Comparison of ENCODE assay signal across 8 cellular contexts in genomic region chr6:36851149-36851614, GRCh38. TPM values are rescaled to one million over a fixed set of nuclear protein-coding genes. Genes with fewer than 3 reads are reported as not detected.
DNase-seq lines count a peak whose midpoint lies in the region; FAIRE-seq and TF ChIP-seq lines count a peak whose summit lies in the region.

No MANE protein-coding gene starts in this region.

- no peaks in the 10 kb centered on the region for H4K20me1 ChIP-seq in PC-9 (ENCODE audit: insufficient read depth)
- H4K20me1 ChIP-seq in mammary epithelial cell (ENCODE audit: insufficient read depth, low read length) = no peaks in the 10 kb centered on the region
- H4K20me1 ChIP-seq in keratinocyte (ENCODE audit: control insufficient read depth, extremely low read depth, insufficient read depth, low read length) = no peaks in the 10 kb centered on the region

- H3F3A ChIP-seq in PC-9 (ENCODE audit: insufficient read depth, low read depth) = peaks cover 33% of the 10 kb centered on the region; the same call in 1 of the 2 replicates

- H3K4me2 ChIP-seq in PC-9 (no peak overlapping the region), mammary epithelial cell (ENCODE audit: insufficient read depth, low read depth, low read length) (no peak overlapping the region), keratinocyte (ENCODE audit: control insufficient read depth, extremely low read depth, insufficient read depth, low read depth, low read length) (no peak overlapping the region)

- intact Hi-C loops in PC-9 (cut with micrococcal nuclease; ENCODE audit: unreplicated experiment) = loop anchor here (1.0 kb wide), 3 partner anchors 63 to 167 kb away; no protein-coding TSS in a partner anchor
- intact Hi-C loops in mammary epithelial cell (cut with micrococcal nuclease) = loop anchor here (1.0 to 2.0 kb wide), 4 partner anchors 41 to 228 kb away; no protein-coding TSS in a partner anchor

- H3K36me3 ChIP-seq in PC-9 (ENCODE audit: low read depth) = peaks cover 28% of the 10 kb centered on the region
- H3K36me3 ChIP-seq in mammary epithelial cell (ENCODE audit: insufficient read depth, low read length) = peaks cover 11% of the 10 kb centered on the region
- H3K36me3 ChIP-seq in keratinocyte (ENCODE audit: control insufficient read depth in 2 of 2, extremely low read depth in 1 of 2, insufficient read depth in 2 of 2, low read length in 2 of 2) = peaks cover 5 to 13% of the 10 kb centered on the region in 2 experiments

- H3K27ac ChIP-seq in PC-9 (no peak overlapping the region), mammary epithelial cell (ENCODE audit: insufficient read depth, low read depth, low read length) (no peak overlapping the region), keratinocyte (ENCODE audit: control insufficient read depth, insufficient read depth, low read length) (no peak overlapping the region)

- in situ Hi-C loops in mammary epithelial cell (cut with MboI; ENCODE audit: low sequenced_read_pairs in 2 of 2) = loop anchor here (5.0 kb wide), 1 partner anchor 84 kb away; no protein-coding TSS in a partner anchor

- H3K9me3 ChIP-seq in PC-9 (ENCODE audit: insufficient read depth, low read depth) (no peaks in the 10 kb centered on the region), mammary epithelial cell (replicated peaks; ENCODE audit: insufficient read depth, low read length) (no peaks in the 10 kb centered on the region), keratinocyte (ENCODE audit: control insufficient read depth, low read depth, low read length) (no peaks in the 10 kb centered on the region)

- WGBS in mammary epithelial cell (ENCODE audit: low coverage, missing lambda C conversion rate) = 33% methylated on average over 3 of the region's 3 CpGs

- H3K9me2 ChIP-seq in PC-9 (ENCODE audit: insufficient read depth) = no peaks in the 10 kb centered on the region

- dilution Hi-C loops in mammary epithelial cell (cut with HindIII; ENCODE audit: low sequenced_read_pairs) (no loop called here), keratinocyte (cut with MboI; ENCODE audit: extremely low pct_ligation_motif_present, low sequenced_read_pairs) (no loop called here)

- peak; percentile 69 for FAIRE-seq in keratinocyte (lab: Jason Lieb, UNC)

- H3K27me3 ChIP-seq in PC-9 (ENCODE audit: insufficient read depth, low read depth) (no peaks in the 10 kb centered on the region), mammary epithelial cell (ENCODE audit: insufficient read depth, low read length) (no peaks in the 10 kb centered on the region), keratinocyte (ENCODE audit: control insufficient read depth, extremely low read depth, insufficient read depth, low read length) (no peaks in the 10 kb centered on the region)

- CTCF ChIA-PET in PC-9 (lab: Charles Lee) = interaction anchor here (0.9 to 1.3 kb wide), 2 partner anchors 65 to 82 kb away, joined by 6 to 7 read pairs; no protein-coding TSS in a partner anchor
- CTCF ChIA-PET in mammary epithelial cell (lab: Charles Lee; ENCODE audit: low non-redundant PET) = interaction anchor here (0.6 to 0.7 kb wide), 4 partner anchors 41 to 167 kb away, joined by 3 to 7 read pairs (median 3); no protein-coding TSS in a partner anchor

- TF ChIP-seq CTCF in PC-9 (conservative IDR thresholded peaks at IDR 0.05) = peak; percentile 93
- TF ChIP-seq CTCF in mammary epithelial cell (conservative IDR thresholded peaks at IDR 0.05 in 1 of 2, IDR thresholded peaks at IDR 0.05 in 1 of 2; ENCODE audit: extremely low read depth in 1 of 2, insufficient read depth in 1 of 2, low read depth in 1 of 2, low read length in 2 of 2) = peak; percentile 83 to 85
- TF ChIP-seq CTCF in keratinocyte (optimal IDR thresholded peaks at IDR 0.05 in 1 of 3, IDR thresholded peaks at IDR 0.05 in 1 of 3, conservative IDR thresholded peaks at IDR 0.05 in 1 of 3; ENCODE audit: extremely low read depth in 1 of 3, insufficient read depth in 2 of 3, low read length in 3 of 3) = peak; percentile 52 to 82 (median 74)

- no peaks in the 10 kb centered on the region for H3K9me1 ChIP-seq in keratinocyte (ENCODE audit: control insufficient read depth, extremely low read depth, insufficient read depth, low read length)

- H3K4me3 ChIP-seq in Jurkat, Clone E6-1 (ENCODE audit: low read length) = no peak overlapping the region
- H3K4me3 ChIP-seq in PC-9 = no peak overlapping the region
- no peak overlapping the region for H3K4me3 ChIP-seq in mammary epithelial cell (replicated peaks in 1 of 3; ENCODE audit: insufficient read depth in 1 of 3, low read depth in 2 of 3, low read length in 3 of 3)
- no peak overlapping the region for H3K4me3 ChIP-seq in keratinocyte (ENCODE audit: control insufficient read depth in 2 of 3, extremely low read depth in 1 of 3, insufficient read depth in 2 of 3, low read depth in 1 of 3, low read length in 3 of 3)

- H3K79me2 ChIP-seq in PC-9 (ENCODE audit: low read depth) = no peaks in the 10 kb centered on the region
- no peaks in the 10 kb centered on the region for H3K79me2 ChIP-seq in mammary epithelial cell (ENCODE audit: insufficient read depth, low read length)
- no peaks in the 10 kb centered on the region for H3K79me2 ChIP-seq in keratinocyte (ENCODE audit: control insufficient read depth, insufficient read depth, low read length)

- H2AFZ ChIP-seq in PC-9 (no peak overlapping the region), mammary epithelial cell (ENCODE audit: low read depth, low read length) (no peak overlapping the region), keratinocyte (ENCODE audit: control insufficient read depth, low read length) (no peak overlapping the region)

- BruUV-seq in PC-9 (replicated peaks; lab: Mats Ljungman, UMichigan) = no TSS peak
- BruUV-seq in mammary epithelial cell (replicated peaks; lab: Mats Ljungman, UMichigan) = no TSS peak

- no peak overlapping the region for H3K9ac ChIP-seq in mammary epithelial cell (ENCODE audit: insufficient read depth, low read length)
- H3K9ac ChIP-seq in keratinocyte (ENCODE audit: control insufficient read depth, extremely low read depth, insufficient read depth, low read length) = no peak overlapping the region

- POLR2A ChIA-PET in PC-9 (lab: Charles Lee; ENCODE audit: unreplicated experiment) = interaction anchor here (0.6 kb wide), 1 partner anchor 254 kb away, joined by 25 read pairs; no protein-coding TSS in a partner anchor

- H3K4me1 ChIP-seq in PC-9 (replicated peaks; ENCODE audit: insufficient read depth) = peaks cover 22% of the 10 kb centered on the region
- H3K4me1 ChIP-seq in mammary epithelial cell (ENCODE audit: insufficient read depth, low read length) = peaks cover 28% of the 10 kb centered on the region
- H3K4me1 ChIP-seq in keratinocyte (ENCODE audit: control insufficient read depth, extremely low read depth, insufficient read depth, low read length) = peaks cover 27% of the 10 kb centered on the region

- DNase-seq in NCI-H1436 (lab: John Stamatoyannopoulos, UW) (peak; percentile 58), NCI-H1436 treated with DMSO at 0.1 percent for 48 hours (lab: John Stamatoyannopoulos, UW) (no peak), PC-9 (peak; percentile 34 to 47), mammary epithelial cell (peak; percentile 58), keratinocyte (ENCODE audit: low read depth, low spot score) (peak; percentile 33), superior temporal gyrus (ENCODE audit: extremely low spot score) (peak; percentile 95), UCSD-AML1 (lab: John Stamatoyannopoulos, UW; ENCODE audit: unreplicated experiment) (no peak)
- peak; percentile 59 for DNase-seq in Jurkat, Clone E6-1 (ENCODE audit: low read depth, low spot score)

RNA-seq across cellular contexts. Expression of gene CPNE5, which starts 11.9 kb away (rescaled TPM):
- polyA plus RNA-seq in Jurkat, Clone E6-1 (2012; ENCODE audit: insufficient read depth, insufficient read length) = not detected
- total RNA-seq in PC-9 (2021) = 0.37 and 0.40 TPM in 2 replicates
- under 1 TPM in 1 of 2 donors, not detected in 1; 0.31 TPM for total RNA-seq in mammary epithelial cell
- polyA plus RNA-seq in mammary epithelial cell = 0.10 TPM
- polyA minus RNA-seq in mammary epithelial cell = not detected
- polyA plus RNA-seq in keratinocyte = 0.02 to 0.09 TPM (median 0.05 TPM) in 3 replicates
- polyA plus RNA-seq in keratinocyte (2011; ENCODE audit: low read depth) = not detected
- 0.06 TPM in 1 of 2 replicates, not detected in the other for polyA plus RNA-seq in keratinocyte (2011; cell fraction: cytosol; rRNA removed)
- not detected in 2 replicates for polyA plus RNA-seq in keratinocyte (2011; cell fraction: nucleus; rRNA removed)
- polyA plus RNA-seq in keratinocyte (2012; ENCODE audit: low replicate concordance) = not detected in 2 replicates
- polyA minus RNA-seq in keratinocyte = not detected in 3 replicates
- not detected for polyA minus RNA-seq in keratinocyte (2011; cell fraction: cytosol; rRNA and poly(A)+ RNA removed)
- not detected in 2 replicates for polyA minus RNA-seq in keratinocyte (2011; cell fraction: nucleus; rRNA and poly(A)+ RNA removed)

RNA-seq across cellular contexts. Expression of gene PPIL1, which starts 23.4 kb away (rescaled TPM):
- 64.8 TPM for polyA plus RNA-seq in Jurkat, Clone E6-1 (2012; ENCODE audit: insufficient read depth, insufficient read length)
- total RNA-seq in PC-9 (2021) = 19.0 and 28.4 TPM in 2 replicates
- total RNA-seq in mammary epithelial cell = 10 to 100 TPM; 24.0 to 33.5 TPM
- 32.5 TPM for polyA plus RNA-seq in mammary epithelial cell
- 24.9 TPM for polyA minus RNA-seq in mammary epithelial cell
- polyA plus RNA-seq in keratinocyte = 36.7 to 45.5 TPM (median 42.5 TPM) in 3 replicates
- 33.5 TPM for polyA plus RNA-seq in keratinocyte (2011; ENCODE audit: low read depth)
- 32.4 and 63.7 TPM in 2 replicates for polyA plus RNA-seq in keratinocyte (2011; cell fraction: cytosol; rRNA removed)
- 14.8 and 15.8 TPM in 2 replicates for polyA plus RNA-seq in keratinocyte (2011; cell fraction: nucleus; rRNA removed)
- 22.2 and 32.8 TPM in 2 replicates for polyA plus RNA-seq in keratinocyte (2012; ENCODE audit: low replicate concordance)
- 21.5 to 54.4 TPM (median 40.1 TPM) in 3 replicates for polyA minus RNA-seq in keratinocyte
- 28.4 TPM for polyA minus RNA-seq in keratinocyte (2011; cell fraction: cytosol; rRNA and poly(A)+ RNA removed)
- 9.1 and 12.2 TPM in 2 replicates for polyA minus RNA-seq in keratinocyte (2011; cell fraction: nucleus; rRNA and poly(A)+ RNA removed)

RNA-seq across cellular contexts. Expression of gene C6orf89, which starts 34.6 kb away (rescaled TPM):
- 42.2 TPM for polyA plus RNA-seq in Jurkat, Clone E6-1 (2012; ENCODE audit: insufficient read depth, insufficient read length)
- total RNA-seq in PC-9 (2021) (28.7 and 40.1 TPM in 2 replicates), mammary epithelial cell (10 to 100 TPM; 34.3 to 42.2 TPM)
- polyA plus RNA-seq in mammary epithelial cell (20.7 TPM), keratinocyte (29.0 to 34.9 TPM (median 31.0 TPM) in 3 replicates)
- polyA minus RNA-seq in mammary epithelial cell (23.8 TPM), keratinocyte (22.0 to 34.1 TPM (median 30.7 TPM) in 3 replicates)
- 10.6 TPM for polyA plus RNA-seq in keratinocyte (2011; ENCODE audit: low read depth)
- 16.6 and 25.5 TPM in 2 replicates for polyA plus RNA-seq in keratinocyte (2011; cell fraction: cytosol; rRNA removed)
- 53.2 and 56.2 TPM in 2 replicates for polyA plus RNA-seq in keratinocyte (2011; cell fraction: nucleus; rRNA removed)
- 24.2 and 27.1 TPM in 2 replicates for polyA plus RNA-seq in keratinocyte (2012; ENCODE audit: low replicate concordance)
- polyA minus RNA-seq in keratinocyte (2011; cell fraction: cytosol; rRNA and poly(A)+ RNA removed) = 7.5 TPM
- 21.6 and 42.5 TPM in 2 replicates for polyA minus RNA-seq in keratinocyte (2011; cell fraction: nucleus; rRNA and poly(A)+ RNA removed)

Comparison
In these comparisons a context has a peak if more than half of its experiments do, and no peak if none do; other contexts are left out.
1. DNase-seq: peak in NCI-H1436 (single experiment), Jurkat, Clone E6-1 (single experiment), PC-9 (2 of 2), mammary epithelial cell (single experiment), keratinocyte (single experiment) and superior temporal gyrus (single experiment); none in NCI-H1436 treated with DMSO at 0.1 percent for 48 hours (single experiment) and UCSD-AML1 (single experiment).
2. Peak in every context shown above with its lines, with median percentiles within 50 percentile points of each other: CTCF ChIP-seq.